Comparison of ENCODE assay signal across 20 cellular contexts in the genomic region with DNA sequence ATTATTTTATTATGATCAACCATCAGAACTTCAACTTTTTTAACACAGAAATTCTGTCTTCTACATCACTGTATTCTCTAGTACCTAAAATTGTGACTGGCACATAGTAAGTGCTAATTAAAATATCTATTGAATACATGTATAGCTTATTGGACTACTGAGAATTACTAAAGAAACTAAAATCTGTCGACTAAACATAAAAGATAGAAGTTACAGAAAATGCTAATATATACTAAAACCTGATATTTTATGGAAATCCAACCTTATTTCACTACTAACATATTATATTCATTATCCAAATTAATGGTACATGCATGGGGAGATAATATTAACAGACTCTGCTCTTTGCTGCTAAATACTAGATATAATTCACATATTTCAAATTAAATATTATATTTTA.
DNase-seq lines count a peak whose midpoint lies in the region; ATAC-seq, FAIRE-seq and TF ChIP-seq lines count a peak whose summit lies in the region.
"Had no signal": no experiment of that assay in that cellular context is flagged by ENCODE, and none has a peak within 500 bp of the region (broad histone marks: within the 10 kb centered on the region; RNA-seq: fewer than 3 reads in every experiment).

No MANE protein-coding gene starts in this region.

- H3K36me3 ChIP-seq in HepG2 (replicated peaks in 1 of 2; ENCODE audit: control insufficient read depth in 1 of 2, insufficient read depth in 2 of 2, low read length in 2 of 2) (no peaks in the 10 kb centered on the region), right lobe of liver (no peaks in the 10 kb centered on the region), K562 (ENCODE audit: control insufficient read depth, insufficient read depth, low read length) (no peaks in the 10 kb centered on the region), HAP-1 (replicated peaks) (no peaks in the 10 kb centered on the region)
- H3K36me3 ChIP-seq: BE2C, BLaER1 had no signal

- no peak overlapping the region for H3K27ac Mint-ChIP-seq in Calu3 (ENCODE audit: unreplicated experiment)
- H3K27ac Mint-ChIP-seq: CD14-positive monocyte; CD4-positive, alpha-beta memory T cell; CD4-positive, CD25-positive, alpha-beta regulatory T cell; CD8-positive, alpha-beta memory T cell had no signal

- no peak overlapping the region for H3K27ac ChIP-seq in HepG2 (ENCODE audit: extremely low read length, insufficient read depth, low read length)
- H3K27ac ChIP-seq in right lobe of liver, result no peak overlapping the region
- H3K27ac ChIP-seq in K562 (ENCODE audit: extremely low read depth, low read depth, low read length), result no peak overlapping the region
- H3K27ac ChIP-seq: 22Rv1, BLaER1 had no signal

- H4K20me1 ChIP-seq in HepG2 (ENCODE audit: insufficient read depth, low read length) (no peaks in the 10 kb centered on the region), K562 (replicated peaks; ENCODE audit: control insufficient read depth, insufficient read depth, low read length) (no peaks in the 10 kb centered on the region)
- H4K20me1 ChIP-seq: BLaER1 had no signal

- no TSS peak for BruUV-seq in HepG2 (replicated peaks; lab: Mats Ljungman, UMichigan)
- BruUV-seq in K562 (replicated peaks; lab: Mats Ljungman, UMichigan), result no TSS peak
- BruUV-seq in Calu3 (replicated peaks; lab: Mats Ljungman, UMichigan), result no TSS peak

- DNase-seq in HepG2 (ENCODE audit: low spot score) (no peak), right lobe of liver (no peak), K562 (ENCODE audit: extremely low read depth in 1 of 4, low spot score in 3 of 4) (no peak), Calu3 (no peak), HAP-1 (ENCODE audit: low spot score in 2 of 2) (no peak)
- DNase-seq: ACHN; BE2C; C1 segment of cervical spinal cord; CD4-positive, alpha-beta memory T cell; CD4-positive, CD25-positive, alpha-beta regulatory T cell; CD8-positive, alpha-beta memory T cell; COR-L47; DMS79 treated with DMSO at 0.1 percent for 48 hours; GF-D8 had no signal

- TF ChIP-seq RAD21 in HepG2 (CRISPR knock-in tag; IDR thresholded peaks at IDR 0.05) (no peak), K562 (CRISPR knock-in tag; conservative IDR thresholded peaks at IDR 0.05 in 1 of 2, IDR thresholded peaks at IDR 0.05 in 1 of 2) (no peak)

- H3K4me3 Mint-ChIP-seq in Calu3 (ENCODE audit: low read depth, unreplicated experiment), result no peak overlapping the region
- H3K4me3 Mint-ChIP-seq: CD14-positive monocyte; CD4-positive, alpha-beta memory T cell; CD4-positive, CD25-positive, alpha-beta regulatory T cell; CD8-positive, alpha-beta memory T cell had no signal

- WGBS in HepG2 (ENCODE audit: low lambda C conversion rate), result 49% methylated on average over 1 of the region's 1 CpG
- 83% methylated on average over 1 of the region's 1 CpG for WGBS in right lobe of liver (ENCODE audit: insufficient coverage, low coverage, low lambda C conversion rate, missing lambda C conversion rate)
- WGBS in K562 (ENCODE audit: insufficient coverage, low coverage, missing lambda C conversion rate), result 4% methylated on average over 1 of the region's 1 CpG

- H3K79me2 ChIP-seq in HepG2 (ENCODE audit: insufficient read depth, low read length), result no peaks in the 10 kb centered on the region
- H3K79me2 ChIP-seq in K562 (ENCODE audit: control insufficient read depth, insufficient read depth, low read length), result no peaks in the 10 kb centered on the region

- TF ChIP-seq CTCF in HepG2 (CRISPR knock-in tag; IDR thresholded peaks at IDR 0.05), result no peak
- no peak for TF ChIP-seq CTCF in right lobe of liver (IDR thresholded peaks at IDR 0.05)
- no peak for TF ChIP-seq CTCF in K562 (IDR thresholded peaks at IDR 0.05 in 2 of 3, conservative IDR thresholded peaks at IDR 0.05 in 1 of 3; ENCODE audit: insufficient read depth in 2 of 3, low read depth in 1 of 3, low read length in 3 of 3)
- TF ChIP-seq CTCF in Calu3 (IDR thresholded peaks at IDR 0.05; ENCODE audit: unreplicated experiment), result no peak

- H3K4me1 Mint-ChIP-seq in Calu3 (ENCODE audit: low read depth, unreplicated experiment), result no peaks in the 10 kb centered on the region
- H3K4me1 Mint-ChIP-seq: CD14-positive monocyte; CD4-positive, alpha-beta memory T cell; CD4-positive, CD25-positive, alpha-beta regulatory T cell; CD8-positive, alpha-beta memory T cell had no signal

- H3K9me3 ChIP-seq in HepG2 (ENCODE audit: low read length), result no peaks in the 10 kb centered on the region
- no peaks in the 10 kb centered on the region for H3K9me3 ChIP-seq in right lobe of liver
- H3K9me3 ChIP-seq in K562 (replicated peaks; ENCODE audit: control insufficient read depth, insufficient read depth, low read depth, low read length), result no peaks in the 10 kb centered on the region
- no peaks in the 10 kb centered on the region for H3K9me3 ChIP-seq in HAP-1
- H3K9me3 ChIP-seq: BE2C, BLaER1 had no signal

- no peaks in the 10 kb centered on the region for H3K4me1 ChIP-seq in HepG2 (ENCODE audit: insufficient read depth, low read length)
- no peaks in the 10 kb centered on the region for H3K4me1 ChIP-seq in right lobe of liver
- no peaks in the 10 kb centered on the region for H3K4me1 ChIP-seq in K562 (replicated peaks in 1 of 2; ENCODE audit: control insufficient read depth in 2 of 2, insufficient read depth in 2 of 2, low read length in 2 of 2)
- H3K4me1 ChIP-seq in HAP-1, result no peaks in the 10 kb centered on the region
- H3K4me1 ChIP-seq: BE2C, BLaER1 had no signal

- H3K4me2 ChIP-seq in HepG2 (ENCODE audit: low read depth, low read length) (no peak overlapping the region), K562 (ENCODE audit: insufficient read depth, low read length) (no peak overlapping the region)
- H3K4me2 ChIP-seq: BLaER1 had no signal

- TF ChIP-seq POLR2A in HepG2 (IDR thresholded peaks at IDR 0.05; ENCODE audit: insufficient read depth in 1 of 2, low read depth in 2 of 2, low read length in 2 of 2) (no peak), right lobe of liver (IDR thresholded peaks at IDR 0.05) (no peak), K562 (conservative IDR thresholded peaks at IDR 0.05) (no peak)

- ATAC-seq in HepG2 (no peak), right lobe of liver (no peak), K562 (no peak)

- H3K4me3 ChIP-seq in HepG2 (replicated peaks in 1 of 3; ENCODE audit: insufficient read depth in 1 of 3, low read depth in 2 of 3, low read length in 3 of 3) (no peak overlapping the region), right lobe of liver (no peak overlapping the region), K562 (no peak overlapping the region), HAP-1 (no peak overlapping the region)
- H3K4me3 ChIP-seq: BLaER1 had no signal

- H3K9ac ChIP-seq in HepG2 (ENCODE audit: insufficient read depth, low read depth, low read length) (no peak overlapping the region), K562 (ENCODE audit: insufficient read depth in 1 of 2, low read depth in 2 of 2, low read length in 2 of 2) (no peak overlapping the region)
- H3K9ac ChIP-seq: BLaER1 had no signal

- H3K36me3 Mint-ChIP-seq in Calu3 (ENCODE audit: insufficient read depth, unreplicated experiment), result no peaks in the 10 kb centered on the region
- H3K36me3 Mint-ChIP-seq: CD14-positive monocyte had no signal

- H3K9me3 Mint-ChIP-seq in Calu3 (ENCODE audit: low read depth, unreplicated experiment), result no peaks in the 10 kb centered on the region
- H3K9me3 Mint-ChIP-seq: CD4-positive, alpha-beta memory T cell had no signal

- CTCF ChIA-PET in HepG2 (lab: Yijun Ruan, JAX; ENCODE audit: low intra/inter-chr PET ratio, low total read pairs) (no interaction called here), K562 (lab: Yijun Ruan, JAX; ENCODE audit: low intra/inter-chr PET ratio) (no interaction called here), Calu3 (lab: Charles Lee) (interaction anchor here (0.5 kb wide), 1 partner anchor 411 kb away, joined by 4 read pairs; no protein-coding TSS in a partner anchor)

- intact Hi-C loops in HepG2 (cut with micrococcal nuclease; ENCODE audit: unreplicated experiment), result no loop called here
- intact Hi-C loops in right lobe of liver (cut with DNase I), result no loop called here
- intact Hi-C loops in K562 (cut with micrococcal nuclease), result no loop called here
- intact Hi-C loops in Calu3 (cut with micrococcal nuclease; ENCODE audit: unreplicated experiment), result no loop called here

- no peaks in the 10 kb centered on the region for H3K9me1 ChIP-seq in K562 (ENCODE audit: control insufficient read depth, insufficient read depth, low read length)

- POLR2A ChIA-PET in HepG2 (lab: Yijun Ruan, JAX) (no interaction called here), K562 (lab: Yijun Ruan, JAX) (no interaction called here)

- in situ Hi-C loops in HepG2 (cut with HindIII; ENCODE audit: extremely low pct_ligation_motif_present, low pct_unique_long_range_greater_than_20kb) (no loop called here), K562 (cut with MboI) (no loop called here), HAP-1 (cut with MboI; ENCODE audit: low sequenced_read_pairs) (no loop called here)

- H3K27me3 ChIP-seq in HepG2 (ENCODE audit: control insufficient read depth in 1 of 2, insufficient read depth in 2 of 2, low read length in 2 of 2) (no peaks in the 10 kb centered on the region), right lobe of liver (no peaks in the 10 kb centered on the region), K562 (ENCODE audit: control insufficient read depth in 2 of 2, insufficient read depth in 2 of 2, low read length in 2 of 2) (no peaks in the 10 kb centered on the region), HAP-1 (ENCODE audit: low read depth) (no peaks in the 10 kb centered on the region)
- H3K27me3 ChIP-seq: BE2C, BLaER1 had no signal

- no peak for TF ChIP-seq EP300 in HepG2 (IDR thresholded peaks at IDR 0.05; ENCODE audit: low read depth in 2 of 2, low read length in 2 of 2)
- no peak for TF ChIP-seq EP300 in HepG2 (CRISPR knock-in tag; IDR thresholded peaks at IDR 0.05; ENCODE audit: borderline replicate concordance)
- no peak for TF ChIP-seq EP300 in K562 (IDR thresholded peaks at IDR 0.05; ENCODE audit: low read length)

- FAIRE-seq in HepG2 (lab: Jason Lieb, UNC) (no peak), K562 (lab: Jason Lieb, UNC) (no peak)
- FAIRE-seq: D721Med, GM12891, GM19239 had no signal

- H2AFZ ChIP-seq in HepG2 (ENCODE audit: low read length) (no peak overlapping the region), K562 (ENCODE audit: low read depth, low read length) (no peak overlapping the region)

- H3K27me3 Mint-ChIP-seq in Calu3 (ENCODE audit: unreplicated experiment), result no peaks in the 10 kb centered on the region
- H3K27me3 Mint-ChIP-seq: CD4-positive, alpha-beta memory T cell; CD4-positive, CD25-positive, alpha-beta regulatory T cell; CD8-positive, alpha-beta memory T cell had no signal

TF ChIP-seq in HepG2, 621 proteins besides CTCF, POLR2A, EP300 and RAD21 (continues in another document):
- TF ChIP-seq MAFK (conservative IDR thresholded peaks at IDR 0.05 in 1 of 2, IDR thresholded peaks at IDR 0.05 in 1 of 2; ENCODE audit: low read length in 2 of 2), result peak in 1 of 2 experiments; percentile 50; a peak in 2 of 4 replicates
- TF ChIP-seq MAFF (IDR thresholded peaks at IDR 0.05; ENCODE audit: low read depth, low read length), result 0 out of 2 replicates have a peak, but pooled peaks have one; percentile 1

TF ChIP-seq in K562, 482 proteins besides CTCF, POLR2A, EP300 and RAD21:
- no peak for TF ChIP-seq FOS (IDR thresholded peaks at IDR 0.05; ENCODE audit: extremely low read depth, insufficient read length)
- no peak for TF ChIP-seq MYNN (IDR thresholded peaks at IDR 0.05)
- no peak for TF ChIP-seq MYNN (CRISPR knock-in tag; IDR thresholded peaks at IDR 0.05)
- TF ChIP-seq C11orf30 (IDR thresholded peaks at IDR 0.05; ENCODE audit: low read depth), result peak; percentile 51; the same call in 1 of the 2 replicates
- TF ChIP-seq ZNF316 (IDR thresholded peaks at IDR 0.05), result peak; percentile 65
TF ChIP-seq in K562: peak in this region for 2.
